ENCODE assay signal across 14 cellular contexts in genomic region chr9:111304000-111304399, GRCh38. TPM values are rescaled to one million over a fixed set of nuclear protein-coding genes. Genes with fewer than 3 reads are reported as not detected.
"Had no signal": no experiment of that assay in that cellular context is flagged by ENCODE, and none has a peak within 500 bp of the region (broad histone marks: within the 10 kb centered on the region; RNA-seq: fewer than 3 reads in every experiment).

No MANE protein-coding gene starts in this region.

RNA-seq across cellular contexts. Expression of gene OR2K2, which starts 26.0 kb away (rescaled TPM):
- total RNA-seq: activated B cell treated with CpG ODN at 0.5 μM for 24 hours; activated CD4-positive, alpha-beta memory T cell treated with anti-CD3 and anti-CD28 coated beads for 36 hours; activated CD4-positive, alpha-beta memory T cell treated with anti-CD3 and anti-CD28 coated beads, Interleukin-2, amount 10 ng/mL, durations not matched to agents 7 days and 5 days; activated CD4-positive, alpha-beta T cell treated with anti-CD3 and anti-CD28 coated beads for 36 hours; activated CD4-positive, alpha-beta T cell treated with anti-CD3 and anti-CD28 coated beads, Interleukin-2, amount 10 ng/mL, durations not matched to agents 24 days and 14 days; activated CD4-positive, alpha-beta T cell treated with anti-CD3 and anti-CD28 coated beads, Interleukin-2, amount 10 ng/mL, durations not matched to agents 7 days and 5 days; activated CD8-positive, alpha-beta memory T cell treated with anti-CD3 and anti-CD28 coated beads for 36 hours; activated CD8-positive, alpha-beta memory T cell treated with anti-CD3 and anti-CD28 coated beads, Interleukin-2, amount 10 ng/mL, durations not matched to agents 7 days and 5 days; activated CD8-positive, alpha-beta T cell treated with anti-CD3 and anti-CD28 coated beads for 36 hours; activated CD8-positive, alpha-beta T cell treated with anti-CD3 and anti-CD28 coated beads, Interleukin-2, amount 10 ng/mL, durations not matched to agents 7 days and 5 days; T-helper 1 cell treated with Interleukin-12 subunit alpha and Interleukin-12 subunit beta and Interleukin-4 antibody, amounts not matched to agents 30 ng/mL and 1 ng/mL, for 36 hours; T-helper 17 cell; T-helper 2 cell treated with Interferon-gamma antibody and Interleukin-4, amounts not matched to agents 100 ng/mL and 5 ng/mL, for 36 hours; WTC11 had no signal
